Comparison of ENCODE assay signal across 16 cellular contexts in the genomic region with DNA sequence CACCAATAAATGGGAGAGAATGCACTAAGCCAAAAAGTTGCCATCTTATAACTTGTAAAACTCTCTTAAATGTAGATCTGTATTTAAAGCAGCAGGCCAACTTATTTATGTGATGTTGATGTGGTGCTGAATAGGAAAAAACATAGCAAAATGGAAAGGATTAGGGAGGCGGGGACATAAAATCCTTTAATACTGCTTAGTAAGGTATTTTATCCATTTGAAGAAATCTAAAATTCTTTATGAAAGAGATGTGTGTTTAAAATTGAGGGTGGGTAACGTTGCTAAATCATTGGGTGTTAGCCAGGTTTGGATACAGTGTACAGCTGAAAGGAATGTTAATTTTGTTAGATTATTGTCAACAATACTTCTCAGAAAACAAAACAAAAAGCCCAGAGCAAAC.
"Had no signal": no experiment of that assay in that cellular context is flagged by ENCODE, and none has a peak within 500 bp of the region (broad histone marks: within the 10 kb centered on the region; RNA-seq: fewer than 3 reads in every experiment).

No MANE protein-coding gene starts in this region.

- ATAC-seq: activated CD4-positive, CD25-positive, alpha-beta regulatory T cell treated with anti-CD3 and anti-CD28 coated beads, Interleukin-2, amount 50 U/mL, for 24 hours; activated naive CD4-positive, alpha-beta T cell treated with anti-CD3 and anti-CD28 coated beads, Interleukin-2, amount 50 U/mL, for 72 hours; stimulated activated naive CD8-positive, alpha-beta T cell treated with anti-CD3 and anti-CD28 coated beads, Interleukin-15, amount 100 ng/mL, for 72 hours; upper lobe of right lung had no signal

- FAIRE-seq: colon had no signal

- H3K4me3 ChIP-seq: esophagus muscularis mucosa, sigmoid colon, spleen, testis, upper lobe of right lung had no signal

- H3K36me3 ChIP-seq: esophagus muscularis mucosa, sigmoid colon, spleen, upper lobe of right lung had no signal

- H3K27ac ChIP-seq: spleen, upper lobe of right lung had no signal

- H3K36me3 Mint-ChIP-seq: activated naive CD4-positive, alpha-beta T cell treated with anti-CD3 and anti-CD28 coated beads, Interleukin-2, amount 50 U/mL, for 72 hours had no signal

- H3K27me3 Mint-ChIP-seq: stimulated activated naive CD8-positive, alpha-beta T cell treated with anti-CD3 and anti-CD28 coated beads, Interleukin-15, amount 100 ng/mL, for 72 hours had no signal

- H3K4me3 Mint-ChIP-seq: stimulated activated naive CD8-positive, alpha-beta T cell treated with anti-CD3 and anti-CD28 coated beads, Interleukin-15, amount 100 ng/mL, for 72 hours had no signal

- H3K27ac Mint-ChIP-seq: activated naive CD4-positive, alpha-beta T cell treated with anti-CD3 and anti-CD28 coated beads, Interleukin-2, amount 50 U/mL, for 72 hours; stimulated activated naive CD8-positive, alpha-beta T cell treated with anti-CD3 and anti-CD28 coated beads, Interleukin-15, amount 100 ng/mL, for 72 hours had no signal

- H3K9me3 ChIP-seq: esophagus muscularis mucosa, sigmoid colon, spleen, testis, upper lobe of right lung had no signal

- H3K9me3 Mint-ChIP-seq: activated naive CD4-positive, alpha-beta T cell treated with anti-CD3 and anti-CD28 coated beads, Interleukin-2, amount 50 U/mL, for 72 hours; stimulated activated naive CD8-positive, alpha-beta T cell treated with anti-CD3 and anti-CD28 coated beads, Interleukin-15, amount 100 ng/mL, for 72 hours had no signal

- H3K27me3 ChIP-seq: esophagus muscularis mucosa, sigmoid colon, spleen, testis, upper lobe of right lung had no signal

- DNase-seq: activated CD4-positive, alpha-beta T cell treated with anti-CD3 and anti-CD28 coated beads, Interleukin-2, amount 50 U/mL, for 1 hour; activated T-cell treated with anti-CD3 and anti-CD28 coated beads, Interleukin-2, amount 50 U/mL, for 1 hour; amniotic stem cell; caudate nucleus; hippocampal formation; mesendoderm; sigmoid colon; spleen; stimulated activated naive CD8-positive, alpha-beta T cell treated with anti-CD3 and anti-CD28 coated beads, Interleukin-15, amount 100 ng/mL, for 72 hours; T-helper 9 cell; testis; upper lobe of right lung had no signal
